8 cellular contexts compared by ENCODE assay signal in the genomic region with DNA sequence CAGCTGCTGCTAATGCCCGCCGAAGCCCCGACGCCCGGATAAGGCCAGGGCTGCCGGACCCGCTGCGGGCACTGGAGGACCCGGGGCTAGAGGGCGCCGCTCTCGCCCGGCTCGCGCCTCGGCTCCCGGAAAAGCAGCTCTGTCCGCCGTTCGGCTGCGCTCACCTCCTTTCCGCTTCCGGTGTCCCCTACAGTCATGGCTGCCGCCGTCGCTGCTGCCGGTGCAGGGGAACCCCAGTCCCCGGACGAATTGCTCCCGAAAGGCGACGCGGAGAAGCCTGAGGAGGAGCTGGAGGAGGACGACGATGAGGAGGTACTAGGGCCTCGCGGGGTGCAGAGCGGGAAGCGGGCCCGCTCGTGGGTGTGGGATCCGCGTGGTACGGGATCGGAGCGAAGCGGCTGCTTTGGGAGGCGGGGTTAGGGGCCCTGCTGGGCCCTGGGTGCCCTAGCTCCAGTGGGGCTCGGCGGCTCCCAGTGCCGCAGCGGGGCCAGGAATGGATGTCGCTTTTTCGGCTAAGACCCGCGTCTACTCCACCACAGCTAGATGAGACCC. TPM values are rescaled to one million over a fixed set of nuclear protein-coding genes. Genes with fewer than 3 reads are reported as not detected.
DNase-seq lines count a peak whose midpoint lies in the region; ATAC-seq, FAIRE-seq and TF ChIP-seq lines count a peak whose summit lies in the region.

Gene TOMM22 (plus strand): TSS at position 174 of the 552 bp plus-strand sequence. CDS start 22 bp downstream, at position 196.

- POLR2A ChIA-PET in HepG2 (lab: Yijun Ruan, JAX): interaction anchor here (0.7 to 4.7 kb wide), 15 partner anchors 10 to 283 kb away, joined by 3 to 102 read pairs (median 4); partner anchors contain the start of genes GTPBP1, JOSD1, NPTXR and SUN2

- peaks cover 0 to 4% (median 0%) of the 10 kb centered on the region in 11 experiments; a peak in 3 of 22 replicates for H3K9me3 ChIP-seq in BLaER1 treated with 17β-estradiol and CSF1 and Interleukin-3, amounts not matched to agents 10 nM and 100 nM (replicated peaks in 1 of 11)
- no peaks in the 10 kb centered on the region for H3K9me3 ChIP-seq in HepG2 (ENCODE audit: low read length)

- no TSS peak for BruUV-seq in HepG2 (replicated peaks; lab: Mats Ljungman, UMichigan)

- no peak within 1 kb of the TSS for H2AFZ ChIP-seq in HepG2 (ENCODE audit: low read length)

- FAIRE-seq in GM19239 (lab: Jason Lieb, UNC) (peak; percentile 93), HepG2 (lab: Jason Lieb, UNC) (no peak)

- TF ChIP-seq EP300 in HepG2 (IDR thresholded peaks at IDR 0.05; ENCODE audit: low read depth in 2 of 2, low read length in 2 of 2): no peak; a peak in 1 of 4 replicates
- TF ChIP-seq EP300 in HepG2 (CRISPR knock-in tag; IDR thresholded peaks at IDR 0.05; ENCODE audit: borderline replicate concordance): peak; percentile 71

- WGBS in HepG2 (ENCODE audit: low lambda C conversion rate): 0% methylated on average over 4 of the region's 56 CpGs

- peaks cover 22% of the 10 kb centered on the region for H3K4me1 Mint-ChIP-seq in dendritic cell treated with granulocyte-macrophage colony-stimulating factor and Interleukin-4, amounts not matched to agents 40 ng/mL and 50 ng/mL, for 4 days (ENCODE audit: low read depth)

- H3K4me1 ChIP-seq in BLaER1 treated with 17β-estradiol and CSF1 and Interleukin-3, amounts not matched to agents 10 nM and 100 nM: peaks cover 5 to 19% (median 13%) of the 10 kb centered on the region in 10 experiments; a peak in 17 of 20 replicates
- H3K4me1 ChIP-seq in HepG2 (ENCODE audit: insufficient read depth, low read length): peaks cover 30% of the 10 kb centered on the region

- H3K4me3 ChIP-seq in BLaER1 treated with 17β-estradiol and CSF1 and Interleukin-3, amounts not matched to agents 10 nM and 100 nM: peak within 1 kb of the TSS; percentile 83 to 100 (median 90)
- H3K4me3 ChIP-seq in HepG2 (replicated peaks in 1 of 3; ENCODE audit: insufficient read depth in 1 of 3, low read depth in 2 of 3, low read length in 3 of 3): peak within 1 kb of the TSS; percentile 98 to 99 (median 99)

- in situ Hi-C loops in HepG2 (cut with HindIII; ENCODE audit: extremely low pct_ligation_motif_present, low pct_unique_long_range_greater_than_20kb): no loop called here

- H3K79me2 ChIP-seq in HepG2 (ENCODE audit: insufficient read depth, low read length): peaks cover 11% of the 10 kb centered on the region

- peak; percentile 86 to 93 for TF ChIP-seq POLR2A in HepG2 (IDR thresholded peaks at IDR 0.05; ENCODE audit: insufficient read depth in 1 of 2, low read depth in 2 of 2, low read length in 2 of 2)

- H3K4me3 Mint-ChIP-seq in dendritic cell treated with granulocyte-macrophage colony-stimulating factor and Interleukin-4, amounts not matched to agents 40 ng/mL and 50 ng/mL, for 4 days: peak within 1 kb of the TSS; percentile 93

- H3K27me3 ChIP-seq in BLaER1 treated with 17β-estradiol and CSF1 and Interleukin-3, amounts not matched to agents 10 nM and 100 nM: no peaks in the 10 kb centered on the region
- H3K27me3 ChIP-seq in HepG2 (ENCODE audit: control insufficient read depth in 1 of 2, insufficient read depth in 2 of 2, low read length in 2 of 2): no peaks in the 10 kb centered on the region

- peak within 1 kb of the TSS; percentile 89 for H3K27ac Mint-ChIP-seq in dendritic cell treated with granulocyte-macrophage colony-stimulating factor and Interleukin-4, amounts not matched to agents 40 ng/mL and 50 ng/mL, for 4 days

- H3K4me2 ChIP-seq in BLaER1 treated with 17β-estradiol and CSF1 and Interleukin-3, amounts not matched to agents 10 nM and 100 nM: peak within 1 kb of the TSS; percentile 85 to 99 (median 98)
- peak within 1 kb of the TSS; percentile 94 for H3K4me2 ChIP-seq in HepG2 (ENCODE audit: low read depth, low read length)

- intact Hi-C loops in dendritic cell treated with granulocyte-macrophage colony-stimulating factor and Interleukin-4, amounts not matched to agents 40 ng/mL and 50 ng/mL, for 4 days (cut with micrococcal nuclease): loop anchor here (10.0 kb wide), 1 partner anchor 177 kb away; the partner anchor contains the start of gene DDX17
- intact Hi-C loops in HepG2 (cut with micrococcal nuclease; ENCODE audit: unreplicated experiment): no loop called here

- peak; percentile 99 for DNase-seq in GM19239 (ENCODE audit: insufficient read length, low spot score)
- DNase-seq in NCI-H526 treated with DMSO at 0.1 percent for 48 hours (lab: John Stamatoyannopoulos, UW): peak; percentile 49
- DNase-seq in activated CD4-positive, alpha-beta T cell treated with anti-CD3 and anti-CD28 coated beads, Interleukin-2, amount 50 U/mL, for 1 hour: peak; percentile 78
- peak; percentile 75 for DNase-seq in HepG2 (ENCODE audit: low spot score)
- DNase-seq in stimulated activated CD4-positive, alpha-beta T cell treated with anti-CD3 and anti-CD28 coated beads, Interleukin-4, amount 100 ng/mL, for 24 hours: peak; percentile 88

- peak within 1 kb of the TSS; percentile 27 to 92 (median 84) for H3K27ac ChIP-seq in BLaER1 treated with 17β-estradiol and CSF1 and Interleukin-3, amounts not matched to agents 10 nM and 100 nM
- peak within 1 kb of the TSS; percentile 76 for H3K27ac ChIP-seq in HepG2 (ENCODE audit: extremely low read length, insufficient read depth, low read length)

- H3K36me3 ChIP-seq in BLaER1 treated with 17β-estradiol and CSF1 and Interleukin-3, amounts not matched to agents 10 nM and 100 nM: peaks cover 38 to 43% (median 39%) of the 10 kb centered on the region in 11 experiments
- H3K36me3 ChIP-seq in HepG2 (replicated peaks in 1 of 2; ENCODE audit: control insufficient read depth in 1 of 2, insufficient read depth in 2 of 2, low read length in 2 of 2): peaks cover 11 to 32% of the 10 kb centered on the region in 2 experiments; a peak in 4 of 5 replicates

- TF ChIP-seq RAD21 in HepG2 (CRISPR knock-in tag; IDR thresholded peaks at IDR 0.05): peak; percentile 67

- no peaks in the 10 kb centered on the region for H3K9me3 Mint-ChIP-seq in dendritic cell treated with granulocyte-macrophage colony-stimulating factor and Interleukin-4, amounts not matched to agents 40 ng/mL and 50 ng/mL, for 4 days

- peak within 1 kb of the TSS; percentile 81 to 96 (median 90) for H3K9ac ChIP-seq in BLaER1 treated with 17β-estradiol and CSF1 and Interleukin-3, amounts not matched to agents 10 nM and 100 nM
- H3K9ac ChIP-seq in HepG2 (ENCODE audit: insufficient read depth, low read depth, low read length): peak within 1 kb of the TSS; percentile 94

- H4K20me1 ChIP-seq in BLaER1 treated with 17β-estradiol and CSF1 and Interleukin-3, amounts not matched to agents 10 nM and 100 nM: peaks cover 0 to 33% (median 7%) of the 10 kb centered on the region in 11 experiments; a peak in 12 of 22 replicates
- H4K20me1 ChIP-seq in HepG2 (ENCODE audit: insufficient read depth, low read length): no peaks in the 10 kb centered on the region

- peaks cover 10% of the 10 kb centered on the region for H3K27me3 Mint-ChIP-seq in dendritic cell treated with granulocyte-macrophage colony-stimulating factor and Interleukin-4, amounts not matched to agents 40 ng/mL and 50 ng/mL, for 4 days

- peak; percentile 89 for ATAC-seq in HG03442 (IDR thresholded peaks at IDR 0.05; ENCODE audit: unreplicated experiment)
- peak; percentile 99 for ATAC-seq in HepG2

- CTCF ChIA-PET in HepG2 (lab: Yijun Ruan, JAX; ENCODE audit: low intra/inter-chr PET ratio, low total read pairs): no interaction called here

- TF ChIP-seq CTCF in HepG2 (CRISPR knock-in tag; IDR thresholded peaks at IDR 0.05): peak; percentile 97

- peaks cover 48% of the 10 kb centered on the region for H3K36me3 Mint-ChIP-seq in dendritic cell treated with granulocyte-macrophage colony-stimulating factor and Interleukin-4, amounts not matched to agents 40 ng/mL and 50 ng/mL, for 4 days (ENCODE audit: low read depth)

TF ChIP-seq in HepG2, 621 proteins besides CTCF, POLR2A, EP300 and RAD21 (continues in another document):
- TF ChIP-seq FOXM1 (CRISPR knock-in tag; IDR thresholded peaks at IDR 0.05): peak; percentile 55; the same call in 1 of the 2 replicates
- TF ChIP-seq, protein P1, sequence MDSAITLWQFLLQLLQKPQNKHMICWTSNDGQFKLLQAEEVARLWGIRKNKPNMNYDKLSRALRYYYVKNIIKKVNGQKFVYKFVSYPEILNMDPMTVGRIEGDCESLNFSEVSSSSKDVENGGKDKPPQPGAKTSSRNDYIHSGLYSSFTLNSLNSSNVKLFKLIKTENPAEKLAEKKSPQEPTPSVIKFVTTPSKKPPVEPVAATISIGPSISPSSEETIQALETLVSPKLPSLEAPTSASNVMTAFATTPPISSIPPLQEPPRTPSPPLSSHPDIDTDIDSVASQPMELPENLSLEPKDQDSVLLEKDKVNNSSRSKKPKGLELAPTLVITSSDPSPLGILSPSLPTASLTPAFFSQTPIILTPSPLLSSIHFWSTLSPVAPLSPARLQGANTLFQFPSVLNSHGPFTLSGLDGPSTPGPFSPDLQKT (CRISPR knock-in tag; IDR thresholded peaks at IDR 0.05; ENCODE audit: borderline replicate concordance): peak; percentile 89; the same call in 1 of the 2 replicates
- peak; percentile 85 for TF ChIP-seq MED8 (CRISPR knock-in tag; IDR thresholded peaks at IDR 0.05; ENCODE audit: insufficient replicate concordance)
- no peak for TF ChIP-seq ZNF468 (CRISPR knock-in tag; IDR thresholded peaks at IDR 0.05)

RNA-seq across cellular contexts. Expression of gene TOMM22, which starts in this region (rescaled TPM):
- total RNA-seq in HepG2 (2016; rRNA removed; fragmentation: Illumina TruSeq; extraction: Trizol): 118 and 143 TPM in 2 replicates
- total RNA-seq in HepG2 (2016; cell fraction: cytosol; rRNA removed; fragmentation: Illumina TruSeq; extraction: Trizol; ENCODE audit: low read depth): 46.5 and 54.3 TPM in 2 replicates
- total RNA-seq in HepG2 (2016; cell fraction: insoluble cytoplasmic fraction; rRNA removed; fragmentation: Illumina TruSeq; extraction: Trizol): 112 and 138 TPM in 2 replicates
- total RNA-seq in HepG2 (2016; cell fraction: membrane; rRNA removed; fragmentation: Illumina TruSeq; extraction: Trizol): 120 and 127 TPM in 2 replicates
- 42.3 and 47.4 TPM in 2 replicates for total RNA-seq in HepG2 (2016; cell fraction: nucleus; rRNA removed; fragmentation: Illumina TruSeq; extraction: Trizol)
- polyA plus RNA-seq in HepG2 (2011; rRNA removed): 37.3 and 46.9 TPM in 2 replicates
- 27.5 and 46.2 TPM in 2 replicates for polyA plus RNA-seq in HepG2 (2011; cell fraction: cytosol; rRNA removed)
- 8.9 and 10.9 TPM in 2 replicates for polyA plus RNA-seq in HepG2 (2011; cell fraction: nucleus; rRNA removed)
- polyA plus RNA-seq in HepG2 (2012): 46.1 and 62.9 TPM in 2 replicates
- polyA plus RNA-seq in HepG2 (2016; cell fraction: cytosol; fragmentation: Illumina TruSeq; extraction: Trizol; ENCODE audit: low read depth): 63.6 and 70.9 TPM in 2 replicates
- polyA plus RNA-seq in HepG2 (2016; cell fraction: insoluble cytoplasmic fraction; fragmentation: Illumina TruSeq; extraction: Trizol; ENCODE audit: low read depth): 161 and 162 TPM in 2 replicates
- 126 and 148 TPM in 2 replicates for polyA plus RNA-seq in HepG2 (2016; cell fraction: membrane; fragmentation: Illumina TruSeq; extraction: Trizol; ENCODE audit: low read depth)
- polyA plus RNA-seq in HepG2 (2016; cell fraction: nucleus; fragmentation: Illumina TruSeq; extraction: Trizol; ENCODE audit: insufficient read depth, low read depth): 85.7 and 87.7 TPM in 2 replicates
- 34.4 and 37.5 TPM in 2 replicates for polyA minus RNA-seq in HepG2 (2011; rRNA and poly(A)+ RNA removed; ENCODE audit: low replicate concordance)
- polyA minus RNA-seq in HepG2 (2011; cell fraction: cytosol; rRNA and poly(A)+ RNA removed): 28.1 and 28.5 TPM in 2 replicates
- polyA minus RNA-seq in HepG2 (2011; cell fraction: nucleus; rRNA and poly(A)+ RNA removed): 11.8 and 15.4 TPM in 2 replicates

Comparison
In these comparisons a context has a peak if more than half of its experiments do, and no peak if none do; other contexts are left out.
1. Peak in every context shown above with its lines: DNase-seq, ATAC-seq, H3K4me3 ChIP-seq and H3K27ac ChIP-seq.
2. DNase-seq: peak in every context shown above with its lines; median percentile 99 in GM19239; 88 in stimulated activated CD4-positive, alpha-beta T cell treated with anti-CD3 and anti-CD28 coated beads, Interleukin-4, amount 100 ng/mL, for 24 hours; 78 in activated CD4-positive, alpha-beta T cell treated with anti-CD3 and anti-CD28 coated beads, Interleukin-2, amount 50 U/mL, for 1 hour; 75 in HepG2; 49 in NCI-H526 treated with DMSO at 0.1 percent for 48 hours.